In genomic region chr10:34766811-34767516, GRCh38 we compare ENCODE assay signal across 16 cellular contexts. TPM values are rescaled to one million over a fixed set of nuclear protein-coding genes. Genes with fewer than 3 reads are reported as not detected.
DNase-seq lines count a peak whose midpoint lies in the region; TF ChIP-seq lines count a peak whose summit lies in the region.
"Had no signal": no experiment of that assay in that cellular context is flagged by ENCODE, and none has a peak within 500 bp of the region (broad histone marks: within the 10 kb centered on the region; RNA-seq: fewer than 3 reads in every experiment).

No MANE protein-coding gene starts in this region.

- POLR2A ChIA-PET in A673 (lab: Charles Lee; ENCODE audit: low non-redundant PET): no interaction called here

- H3K36me3 Mint-ChIP-seq in chondrocyte (ENCODE audit: low read depth) (no peaks in the 10 kb centered on the region), mesothelial cell of epicardium (peaks cover 3% of the 10 kb centered on the region)
- H3K36me3 Mint-ChIP-seq: activated CD4-positive, alpha-beta memory T cell treated with anti-CD3 and anti-CD28 coated beads for 36 hours; stimulated activated effector memory CD8-positive, alpha-beta T cell treated with anti-CD3 and anti-CD28 coated beads, Interleukin-12 subunit alpha, Interleukin-12 subunit beta, amount 100 ng/mL, for 72 hours had no signal

- DNase-seq in A673 (ENCODE audit: low spot score): peak; percentile 47
- DNase-seq in DMS53 treated with DMSO at 0.1 percent for 48 hours (lab: John Stamatoyannopoulos, UW; ENCODE audit: unreplicated experiment): peak; percentile 75
- no peak for DNase-seq in chondrocyte (ENCODE audit: low spot score)
- DNase-seq in mesothelial cell of epicardium (ENCODE audit: low spot score in 2 of 2, unreplicated experiment in 2 of 2): no peak
- DNase-seq in OCI-M2 (lab: John Stamatoyannopoulos, UW; ENCODE audit: unreplicated experiment): no peak
- DNase-seq in stimulated activated CD4-positive, alpha-beta T cell treated with anti-CD3 and anti-CD28 coated beads, Interleukin-4, amount 100 ng/mL, for 24 hours: no peak
- DNase-seq in ACHN: no peak
- DNase-seq: activated CD4-positive, alpha-beta memory T cell treated with anti-CD3 and anti-CD28 coated beads for 36 hours; AML-193; caudate nucleus; COR-L47; occipital lobe; SIG-M5; T-helper 1 cell; testis had no signal

- peak overlapping the region; percentile 38 for H3K27ac ChIP-seq in A673 (ENCODE audit: low read depth, low read length, poor library complexity, severe bottlenecking)
- H3K27ac ChIP-seq: testis had no signal

- H3K27me3 Mint-ChIP-seq in chondrocyte (ENCODE audit: low read depth) (no peaks in the 10 kb centered on the region), mesothelial cell of epicardium (ENCODE audit: low read depth) (no peaks in the 10 kb centered on the region)

- H3K27me3 ChIP-seq in A673 (replicated peaks; ENCODE audit: insufficient read depth, low read depth, low read length, poor library complexity): peaks cover 12% of the 10 kb centered on the region
- H3K27me3 ChIP-seq: testis had no signal

- H3K9me3 Mint-ChIP-seq in chondrocyte (ENCODE audit: low read depth) (peaks cover 2% of the 10 kb centered on the region), mesothelial cell of epicardium (no peaks in the 10 kb centered on the region)
- H3K9me3 Mint-ChIP-seq: activated CD4-positive, alpha-beta memory T cell treated with anti-CD3 and anti-CD28 coated beads for 36 hours; stimulated activated effector memory CD8-positive, alpha-beta T cell treated with anti-CD3 and anti-CD28 coated beads, Interleukin-12 subunit alpha, Interleukin-12 subunit beta, amount 100 ng/mL, for 72 hours had no signal

- H3K4me3 Mint-ChIP-seq in chondrocyte (ENCODE audit: unreplicated experiment): no peak overlapping the region
- H3K4me3 Mint-ChIP-seq in mesothelial cell of epicardium: no peak overlapping the region
- H3K4me3 Mint-ChIP-seq: activated CD4-positive, alpha-beta memory T cell treated with anti-CD3 and anti-CD28 coated beads for 36 hours; stimulated activated effector memory CD8-positive, alpha-beta T cell treated with anti-CD3 and anti-CD28 coated beads, Interleukin-12 subunit alpha, Interleukin-12 subunit beta, amount 100 ng/mL, for 72 hours had no signal

- H3K4me1 ChIP-seq in A673 (ENCODE audit: insufficient read depth, low read length, poor library complexity, severe bottlenecking): peaks cover 43% of the 10 kb centered on the region
- H3K4me1 ChIP-seq: testis had no signal

- CTCF ChIA-PET in A673 (lab: Charles Lee): interaction anchor here (0.6 to 0.9 kb wide), 3 partner anchors 9 to 63 kb away, joined by 3 read pairs; no protein-coding TSS in a partner anchor

- no TSS peak for BruUV-seq in A673 (replicated peaks; lab: Mats Ljungman, UMichigan)

- H3K27ac Mint-ChIP-seq in chondrocyte (ENCODE audit: unreplicated experiment) (peak overlapping the region; percentile 62), mesothelial cell of epicardium (peak overlapping the region; percentile 11)
- H3K27ac Mint-ChIP-seq: activated CD4-positive, alpha-beta memory T cell treated with anti-CD3 and anti-CD28 coated beads for 36 hours; stimulated activated effector memory CD8-positive, alpha-beta T cell treated with anti-CD3 and anti-CD28 coated beads, Interleukin-12 subunit alpha, Interleukin-12 subunit beta, amount 100 ng/mL, for 72 hours had no signal

- intact Hi-C loops in A673 (cut with micrococcal nuclease; ENCODE audit: unreplicated experiment): no loop called here

- peaks cover 45% of the 10 kb centered on the region for H3K4me1 Mint-ChIP-seq in chondrocyte (ENCODE audit: low read depth)
- H3K4me1 Mint-ChIP-seq in mesothelial cell of epicardium: peaks cover 46% of the 10 kb centered on the region
- H3K4me1 Mint-ChIP-seq: stimulated activated effector memory CD8-positive, alpha-beta T cell treated with anti-CD3 and anti-CD28 coated beads, Interleukin-12 subunit alpha, Interleukin-12 subunit beta, amount 100 ng/mL, for 72 hours had no signal

- no peak overlapping the region for H3K4me3 ChIP-seq in A673 (ENCODE audit: low read depth, low read length, poor library complexity, severe bottlenecking)
- H3K4me3 ChIP-seq: testis had no signal

- TF ChIP-seq CTCF in A673 (conservative IDR thresholded peaks at IDR 0.05; ENCODE audit: low read depth, low read length) (no peak), chondrocyte (IDR thresholded peaks at IDR 0.05) (no peak), mesothelial cell of epicardium (IDR thresholded peaks at IDR 0.05; ENCODE audit: unreplicated experiment) (no peak)

- no peaks in the 10 kb centered on the region for H3K9me3 ChIP-seq in A673 (ENCODE audit: low read depth, low read length, poor library complexity, severe bottlenecking)
- H3K9me3 ChIP-seq: testis had no signal

- in situ Hi-C loops in ACHN (cut with HindIII; ENCODE audit: low pct_ligation_motif_present, low pct_unique_long_range_greater_than_20kb, low sequenced_read_pairs): no loop called here

- no peaks in the 10 kb centered on the region for H3K36me3 ChIP-seq in A673 (ENCODE audit: insufficient read depth, low read length, poor library complexity, severe bottlenecking)

RNA-seq across cellular contexts. Expression of gene PARD3, which starts 48.1 kb away (rescaled TPM):
- total RNA-seq in A673 (2021): 28.0 and 32.3 TPM in 2 replicates
- 25.2 to 26.5 TPM (median 26.0 TPM) in 3 replicates for total RNA-seq in chondrocyte
- 68.6 to 73.4 TPM (median 73.2 TPM) in 3 replicates for total RNA-seq in mesothelial cell of epicardium

Comparison
In these comparisons a context has a peak if more than half of its experiments do, and no peak if none do; other contexts are left out.
1. DNase-seq: peak in A673 (single experiment) and DMS53 treated with DMSO at 0.1 percent for 48 hours (single experiment); none in chondrocyte (single experiment), mesothelial cell of epicardium (0 of 2), OCI-M2 (single experiment), stimulated activated CD4-positive, alpha-beta T cell treated with anti-CD3 and anti-CD28 coated beads, Interleukin-4, amount 100 ng/mL, for 24 hours (single experiment) and ACHN (single experiment).